In the genomic region with DNA sequence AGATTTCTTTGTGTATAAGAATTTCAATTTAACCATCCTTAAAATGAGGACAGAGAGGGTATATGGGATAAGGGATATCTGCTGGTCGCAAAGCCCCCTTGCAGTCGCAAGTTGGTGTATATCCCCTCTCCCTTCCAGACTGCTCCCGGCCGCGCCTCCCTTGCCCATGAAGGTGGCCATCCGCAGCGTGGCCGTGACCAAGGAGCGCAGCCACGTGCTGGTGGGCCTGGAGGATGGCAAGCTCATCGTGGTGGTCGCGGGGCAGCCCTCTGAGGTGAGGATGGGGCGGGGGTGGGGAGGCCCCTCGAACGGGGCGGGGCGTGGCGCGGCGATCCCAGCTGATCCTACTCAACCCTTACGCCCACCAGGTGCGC, we compare ENCODE assay signal across 8 cellular contexts. TPM values are rescaled to one million over a fixed set of nuclear protein-coding genes. Genes with fewer than 3 reads are reported as not detected.
DNase-seq lines count a peak whose midpoint lies in the region; ATAC-seq and TF ChIP-seq lines count a peak whose summit lies in the region.

No MANE protein-coding gene starts in this region.

- H3K4me3 ChIP-seq in H7 (ENCODE audit: insufficient read depth, low read depth, low read length) (peak overlapping the region; percentile 31), astrocyte of the cerebellum (ENCODE audit: low read depth, low read length) (peak overlapping the region; percentile 43), iPS-18c (ENCODE audit: insufficient read depth, low read depth, low read length) (peak overlapping the region; percentile 71), skin epidermis (peak overlapping the region; percentile 27 to 48 (median 41))

- TF ChIP-seq CTCF in astrocyte of the cerebellum (IDR thresholded peaks at IDR 0.05; ENCODE audit: low read depth, low read length, missing control alignments) = no peak

- in situ Hi-C loops in astrocyte of the cerebellum (cut with HindIII; ENCODE audit: low sequenced_read_pairs) = no loop called here

- DNase-seq in H7 (no peak), astrocyte of the cerebellum (ENCODE audit: low read depth) (no peak), ureter (ENCODE audit: low spot score) (no peak)

- no peaks in the 10 kb centered on the region for H3K9me3 ChIP-seq in iPS-18c (ENCODE audit: control insufficient read depth, insufficient read depth, low read length)

- ATAC-seq in HG03571 (IDR thresholded peaks at IDR 0.05; ENCODE audit: unreplicated experiment) (no peak), GM19467 (IDR thresholded peaks at IDR 0.05; ENCODE audit: unreplicated experiment) (no peak), HG03342 (IDR thresholded peaks at IDR 0.05; ENCODE audit: unreplicated experiment) (no peak)

- H3K36me3 ChIP-seq in H7 (replicated peaks; ENCODE audit: control insufficient read depth, insufficient read depth, low read length) = peaks cover 10% of the 10 kb centered on the region

- H3K27me3 ChIP-seq in H7 (ENCODE audit: control insufficient read depth, insufficient read depth, low read length) = no peaks in the 10 kb centered on the region

- H3K27ac ChIP-seq in skin epidermis = peak overlapping the region in 16 of 21 experiments; percentile 9 to 89 (median 82)

RNA-seq across cellular contexts. Expression of gene NBEAL2, which starts 29.4 kb away (rescaled TPM):
- total RNA-seq in H7 (2014; rRNA removed; shearing (Covaris generic)) = 51.6 and 65.4 TPM in 2 replicates
- total RNA-seq in ureter = 122 TPM

RNA-seq across cellular contexts. Expression of gene CCDC12, which starts 32.3 kb away (rescaled TPM):
- total RNA-seq in H7 (2014; rRNA removed; shearing (Covaris generic)) = 40.0 and 40.9 TPM in 2 replicates
- total RNA-seq in ureter = 72.0 TPM
